Comparison of ENCODE assay signal across 21 cellular contexts in genomic region chr12:21780786-21781185, GRCh38. TPM values are rescaled to one million over a fixed set of nuclear protein-coding genes. Genes with fewer than 3 reads are reported as not detected.
"Had no signal": no experiment of that assay in that cellular context is flagged by ENCODE, and none has a peak within 500 bp of the region (broad histone marks: within the 10 kb centered on the region; RNA-seq: fewer than 3 reads in every experiment).

No MANE protein-coding gene starts in this region.

- H3K4me2 ChIP-seq: SK-N-SH had no signal

- H3K27ac Mint-ChIP-seq: activated CD4-positive, alpha-beta memory T cell treated with anti-CD3 and anti-CD28 coated beads, Interleukin-2, amount 10 ng/mL, durations not matched to agents 7 days and 5 days; activated naive CD4-positive, alpha-beta T cell treated with anti-CD3 and anti-CD28 coated beads for 36 hours; activated naive CD8-positive, alpha-beta T cell treated with anti-CD3 and anti-CD28 coated beads, Interleukin-2, amount 10 ng/mL, durations not matched to agents 7 days and 5 days; activated T-cell treated with anti-CD3 and anti-CD28 coated beads, Interleukin-2, amount 50 U/mL, for 72 hours; dendritic cell treated with granulocyte-macrophage colony-stimulating factor and Interleukin-4, amounts not matched to agents 40 ng/mL and 50 ng/mL, for 4 days; natural killer cell had no signal

- H3K4me1 ChIP-seq: thyroid gland had no signal

- ATAC-seq: activated T-cell treated with anti-CD3 and anti-CD28 coated beads, Interleukin-2, amount 50 U/mL, for 72 hours; left cardiac atrium; natural killer cell; stimulated activated naive CD8-positive, alpha-beta T cell treated with anti-CD3 and anti-CD28 coated beads, Interleukin-15, Interleukin-2, amounts not matched to agents 100 U/mL and 50 U/mL, for 24 hours had no signal

- H3K36me3 ChIP-seq: neutrophil, spleen, thyroid gland had no signal

- H3K4me3 ChIP-seq: spleen, thyroid gland had no signal

- H3K4me3 Mint-ChIP-seq: activated CD4-positive, alpha-beta memory T cell treated with anti-CD3 and anti-CD28 coated beads, Interleukin-2, amount 10 ng/mL, durations not matched to agents 7 days and 5 days; activated naive CD4-positive, alpha-beta T cell treated with anti-CD3 and anti-CD28 coated beads for 36 hours; activated naive CD8-positive, alpha-beta T cell treated with anti-CD3 and anti-CD28 coated beads, Interleukin-2, amount 10 ng/mL, durations not matched to agents 7 days and 5 days; activated T-cell treated with anti-CD3 and anti-CD28 coated beads, Interleukin-2, amount 50 U/mL, for 72 hours; dendritic cell treated with granulocyte-macrophage colony-stimulating factor and Interleukin-4, amounts not matched to agents 40 ng/mL and 50 ng/mL, for 4 days; natural killer cell had no signal

- H3K9ac ChIP-seq: SK-N-SH had no signal

- H3K27ac ChIP-seq: neutrophil, spleen, thyroid gland had no signal

- H3K27me3 ChIP-seq: thyroid gland had no signal

- H3K36me3 Mint-ChIP-seq: activated naive CD8-positive, alpha-beta T cell treated with anti-CD3 and anti-CD28 coated beads, Interleukin-2, amount 10 ng/mL, durations not matched to agents 7 days and 5 days had no signal

- H3K9me3 Mint-ChIP-seq: activated CD4-positive, alpha-beta memory T cell treated with anti-CD3 and anti-CD28 coated beads, Interleukin-2, amount 10 ng/mL, durations not matched to agents 7 days and 5 days; activated naive CD4-positive, alpha-beta T cell treated with anti-CD3 and anti-CD28 coated beads for 36 hours; activated T-cell treated with anti-CD3 and anti-CD28 coated beads, Interleukin-2, amount 50 U/mL, for 72 hours; dendritic cell treated with granulocyte-macrophage colony-stimulating factor and Interleukin-4, amounts not matched to agents 40 ng/mL and 50 ng/mL, for 4 days had no signal

- DNase-seq: activated CD4-positive, alpha-beta memory T cell treated with anti-CD3 and anti-CD28 coated beads, Interleukin-2, amount 10 ng/mL, durations not matched to agents 7 days and 5 days; activated CD4-positive, alpha-beta T cell treated with anti-CD3 and anti-CD28 coated beads for 48 hours; activated effector memory CD4-positive, alpha-beta T cell treated with Interleukin-2 at 50 U/mL for 16 hours; activated naive CD4-positive, alpha-beta T cell treated with anti-CD3 and anti-CD28 coated beads for 36 hours; activated naive CD8-positive, alpha-beta T cell treated with anti-CD3 and anti-CD28 coated beads, Interleukin-2, amount 10 ng/mL, durations not matched to agents 7 days and 5 days; activated T-cell treated with anti-CD3 and anti-CD28 coated beads, Interleukin-2, amount 50 U/mL, for 72 hours; amniotic stem cell; caudate nucleus; effector CD4-positive, alpha-beta T cell; left cardiac atrium; natural killer cell; SK-N-SH; spleen; stimulated activated CD4-positive, alpha-beta T cell treated with anti-CD3 and anti-CD28 coated beads, Interleukin-4, amount 100 ng/mL, for 24 hours; stimulated activated naive CD8-positive, alpha-beta T cell treated with anti-CD3 and anti-CD28 coated beads, Interleukin-15, Interleukin-2, amounts not matched to agents 100 U/mL and 50 U/mL, for 24 hours; substantia nigra; T-helper 2 cell; thyroid gland had no signal

- H3K4me1 Mint-ChIP-seq: activated CD4-positive, alpha-beta memory T cell treated with anti-CD3 and anti-CD28 coated beads, Interleukin-2, amount 10 ng/mL, durations not matched to agents 7 days and 5 days; activated naive CD8-positive, alpha-beta T cell treated with anti-CD3 and anti-CD28 coated beads, Interleukin-2, amount 10 ng/mL, durations not matched to agents 7 days and 5 days; natural killer cell had no signal

- H3K9me3 ChIP-seq: neutrophil, SK-N-SH, spleen, thyroid gland had no signal

RNA-seq across cellular contexts. Expression of gene KCNJ8, which starts 6.3 kb away (rescaled TPM):
- total RNA-seq: activated CD4-positive, alpha-beta memory T cell treated with anti-CD3 and anti-CD28 coated beads, Interleukin-2, amount 10 ng/mL, durations not matched to agents 7 days and 5 days; activated naive CD4-positive, alpha-beta T cell treated with anti-CD3 and anti-CD28 coated beads for 36 hours; activated naive CD8-positive, alpha-beta T cell treated with anti-CD3 and anti-CD28 coated beads, Interleukin-2, amount 10 ng/mL, durations not matched to agents 7 days and 5 days; activated T-cell treated with anti-CD3 and anti-CD28 coated beads, Interleukin-2, amount 50 U/mL, for 72 hours; lung microvascular endothelial cell; natural killer cell had no signal
